Comparison of ENCODE assay signal across 8 cellular contexts in genomic region chr11:58579192-58580129, GRCh38. TPM values are rescaled to one million over a fixed set of nuclear protein-coding genes. Genes with fewer than 3 reads are reported as not detected.
A peak's percentile ranks its signal among the peaks of the same experiment; 100 is the strongest.
DNase-seq lines count a peak whose midpoint lies in the region; ATAC-seq, FAIRE-seq and TF ChIP-seq lines count a peak whose summit lies in the region.

No MANE protein-coding gene starts in this region.

- H3K27ac ChIP-seq in VCaP (peak overlapping the region; percentile 99), breast epithelium (peak overlapping the region; percentile 98 to 100), small intestine (ENCODE audit: low read depth in 1 of 2, low read length in 1 of 2) (peak overlapping the region; percentile 98 to 99)

- ATAC-seq in GM18867 (IDR thresholded peaks at IDR 0.05; ENCODE audit: unreplicated experiment) (peak; percentile 42), HG03108 (IDR thresholded peaks at IDR 0.05; ENCODE audit: unreplicated experiment) (peak; percentile 33)

- H3K36me3 ChIP-seq in breast epithelium (no peaks in the 10 kb centered on the region), small intestine (ENCODE audit: control insufficient read depth in 2 of 2, insufficient read depth in 2 of 2, low read length in 2 of 2) (peaks cover 0 to 1% of the 10 kb centered on the region in 2 donors)

- FAIRE-seq in small intestine (lab: Jason Lieb, UNC): no peak

- in situ Hi-C loops in ACHN (cut with HindIII; ENCODE audit: low pct_ligation_motif_present, low pct_unique_long_range_greater_than_20kb, low sequenced_read_pairs): no loop called here

- intact Hi-C loops in breast epithelium (cut with DNase I; ENCODE audit: low total_unique reads): loop anchor here (5.0 kb wide), 1 partner anchor 993 kb away; no protein-coding TSS in a partner anchor

- TF ChIP-seq POLR2A in breast epithelium (IDR thresholded peaks at IDR 0.05): peak; percentile 78

- peaks cover 0 to 27% of the 10 kb centered on the region in 2 donors for H3K4me1 ChIP-seq in breast epithelium
- H3K4me1 ChIP-seq in small intestine (ENCODE audit: control insufficient read depth in 2 of 2, insufficient read depth in 1 of 2, low read depth in 1 of 2, low read length in 1 of 2): peaks cover 9 to 11% of the 10 kb centered on the region in 2 donors

- TF ChIP-seq CTCF in VCaP (conservative IDR thresholded peaks at IDR 0.05): peak; percentile 78
- peak; percentile 78 to 97 (median 80) for TF ChIP-seq CTCF in breast epithelium (IDR thresholded peaks at IDR 0.05)

- H3K27me3 ChIP-seq in breast epithelium (no peaks in the 10 kb centered on the region), small intestine (ENCODE audit: control insufficient read depth in 2 of 2, insufficient read depth in 2 of 2, low read length in 2 of 2) (no peaks in the 10 kb centered on the region)

- WGBS in small intestine, 3 donors: 0 to 1% (median 1%) methylated on average over 55 to 78 of the region's 78 CpGs

- DNase-seq in ACHN (peak; percentile 86), NCI-H2171 treated with DMSO at 0.1 percent for 48 hours (lab: John Stamatoyannopoulos, UW) (peak; percentile 88), breast epithelium (ENCODE audit: low spot score in 2 of 2) (peak; percentile 89 to 91), iPS-NIHi7 (ENCODE audit: extremely low spot score) (peak; percentile 74), small intestine (peak; percentile 89)

- H3K9me3 ChIP-seq in breast epithelium: no peaks in the 10 kb centered on the region
- no peaks in the 10 kb centered on the region for H3K9me3 ChIP-seq in small intestine (ENCODE audit: control insufficient read depth, low read depth)

- H3K4me3 ChIP-seq in breast epithelium (peak overlapping the region; percentile 73 to 90 (median 90)), small intestine (ENCODE audit: low read depth in 1 of 2, low read length in 2 of 2) (peak overlapping the region; percentile 90 to 99)

RNA-seq across cellular contexts. Expression of gene ZFP91, which starts 0.6 kb away (rescaled TPM):
- total RNA-seq in breast epithelium: 10 to 100 TPM; 45.6 to 64.2 (median 54.9) TPM
- 10 to 100 TPM; 24.8 to 31.0 (median 24.9) TPM for polyA plus RNA-seq in small intestine

RNA-seq across cellular contexts. Expression of gene LPXN, which starts 3.8 kb away (rescaled TPM):
- total RNA-seq in breast epithelium: 10 to 100 TPM in 2 of 3 donors, 1 to 10 TPM in 1; 9.2 to 21.9 (median 18.3) TPM
- polyA plus RNA-seq in small intestine: 10 to 100 TPM in 1 of 3 donors, 1 to 10 TPM in 2; 5.3 to 10.3 (median 6.9) TPM

RNA-seq across cellular contexts. Expression of gene CNTF, which starts 43.0 kb away (rescaled TPM):
- total RNA-seq in breast epithelium: 1 to 10 TPM in 1 of 3 donors, under 1 TPM in 2; 0.59 to 1.6 (median 0.66) TPM
- under 1 TPM in 1 of 3 donors, not detected in 2; 0.63 TPM for polyA plus RNA-seq in small intestine

Comparison
In these comparisons a context has a peak if more than half of its experiments do, and no peak if none do; other contexts are left out.
1. Peak in every context shown above with its lines: DNase-seq, ATAC-seq, H3K4me3 ChIP-seq and H3K27ac ChIP-seq.